Comparison of ENCODE assay signal across 1 cellular context in the genomic region with DNA sequence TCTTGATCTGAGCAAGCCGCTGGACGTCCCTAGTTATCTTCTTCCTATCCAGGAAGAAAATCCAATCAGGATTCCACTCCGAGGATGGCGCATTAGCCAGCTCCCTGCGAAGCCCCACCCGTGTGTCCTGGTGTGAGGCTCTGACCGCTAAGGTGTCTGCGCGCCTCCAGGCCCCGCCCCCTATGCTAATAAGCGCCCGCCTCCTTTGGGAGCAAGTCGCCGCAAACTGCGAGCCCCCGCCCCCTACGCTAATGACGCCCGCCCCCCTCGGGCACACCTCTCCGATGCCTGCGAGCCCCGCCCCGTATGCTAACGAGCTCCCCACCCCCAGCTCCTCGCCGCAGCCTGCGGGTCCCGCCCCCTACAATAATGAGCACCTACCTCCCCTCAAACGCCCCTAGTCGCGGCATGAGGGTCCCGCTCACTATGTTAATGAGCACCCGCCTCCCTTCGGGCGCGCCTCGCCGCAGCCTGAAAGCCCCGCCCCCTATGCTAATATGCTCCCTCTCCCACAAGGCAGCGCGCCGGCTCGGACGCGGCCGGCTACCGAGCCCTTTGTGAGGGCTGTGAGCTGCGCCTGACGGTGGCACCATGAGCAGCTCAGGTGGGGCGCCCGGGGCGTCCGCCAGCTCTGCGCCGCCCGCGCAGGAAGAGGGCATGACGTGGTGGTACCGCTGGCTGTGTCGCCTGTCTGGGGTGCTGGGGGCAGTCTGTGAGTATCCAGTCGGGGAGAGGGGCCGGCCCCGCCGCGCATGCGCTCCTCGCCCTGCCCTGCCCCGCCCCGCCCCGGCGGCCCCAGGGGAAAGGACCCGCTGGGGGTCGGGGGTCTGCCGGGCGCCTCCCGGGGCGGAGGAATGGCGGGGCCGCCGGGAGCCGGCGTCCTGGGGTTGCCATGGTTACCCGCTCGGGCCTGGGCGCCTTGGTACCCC.
A peak's percentile ranks its signal among the peaks of the same experiment; 100 is the strongest.
TF ChIP-seq lines count a peak whose summit lies in the region.

A gene (plus strand): TSS at position 503 of the 929 bp plus-strand sequence. CDS start 89 bp downstream, at position 592.

TF ChIP-seq in WTC11, 78 proteins besides CTCF, POLR2A, EP300 and RAD21 (continued from another document):
- TF ChIP-seq ZNF219 (CRISPR knock-in tag; IDR thresholded peaks at IDR 0.05; ENCODE audit: borderline replicate concordance) = no peak
- TF ChIP-seq, protein P1, sequence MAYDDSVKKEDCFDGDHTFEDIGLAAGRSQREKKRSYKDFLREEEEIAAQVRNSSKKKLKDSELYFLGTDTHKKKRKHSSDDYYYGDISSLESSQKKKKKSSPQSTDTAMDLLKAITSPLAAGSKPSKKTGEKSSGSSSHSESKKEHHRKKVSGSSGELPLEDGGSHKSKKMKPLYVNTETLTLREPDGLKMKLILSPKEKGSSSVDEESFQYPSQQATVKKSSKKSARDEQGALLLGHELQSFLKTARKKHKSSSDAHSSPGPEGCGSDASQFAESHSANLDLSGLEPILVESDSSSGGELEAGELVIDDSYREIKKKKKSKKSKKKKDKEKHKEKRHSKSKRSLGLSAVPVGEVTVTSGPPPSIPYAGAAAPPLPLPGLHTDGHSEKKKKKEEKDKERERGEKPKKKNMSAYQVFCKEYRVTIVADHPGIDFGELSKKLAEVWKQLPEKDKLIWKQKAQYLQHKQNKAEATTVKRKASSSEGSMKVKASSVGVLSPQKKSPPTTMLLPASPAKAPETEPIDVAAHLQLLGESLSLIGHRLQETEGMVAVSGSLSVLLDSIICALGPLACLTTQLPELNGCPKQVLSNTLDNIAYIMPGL (CRISPR knock-in tag; IDR thresholded peaks at IDR 0.05) = peak; percentile 55; the same call in 1 of the 2 replicates
- TF ChIP-seq CREM (CRISPR knock-in tag; IDR thresholded peaks at IDR 0.05) = peak; percentile 72
